ENCODE assay signal across 4 cellular contexts in genomic region chr19:38411898-38412297, GRCh38. TPM values are rescaled to one million over a fixed set of nuclear protein-coding genes. Genes with fewer than 3 reads are reported as not detected.
"Had no signal": no experiment of that assay in that cellular context is flagged by ENCODE, and none has a peak within 500 bp of the region (broad histone marks: within the 10 kb centered on the region; RNA-seq: fewer than 3 reads in every experiment).

No MANE protein-coding gene starts in this region.

RNA-seq across cellular contexts. Expression of gene RASGRP4, which starts 14.1 kb away (rescaled TPM):
- total RNA-seq: GM23248, HT-29 had no signal
- polyA plus RNA-seq: GM23248 had no signal

RNA-seq across cellular contexts. Expression of gene RYR1, which starts 21.6 kb away (rescaled TPM):
- total RNA-seq: H4, HT-29 had no signal
- polyA plus RNA-seq: GM23248 had no signal

RNA-seq across cellular contexts. Expression of gene SPRED3, which starts 23.4 kb away (rescaled TPM):
- polyA plus RNA-seq: IgD-negative memory B cell had no signal

RNA-seq across cellular contexts. Expression of gene GGN, which starts 24.1 kb away (rescaled TPM):
- polyA plus RNA-seq: IgD-negative memory B cell had no signal
